Comparison of ENCODE assay signal across 8 cellular contexts in genomic region chr7:43764039-43764789, GRCh38. TPM values are rescaled to one million over a fixed set of nuclear protein-coding genes. Genes with fewer than 3 reads are reported as not detected.
A peak's percentile ranks its signal among the peaks of the same experiment; 100 is the strongest.
DNase-seq lines count a peak whose midpoint lies in the region; ATAC-seq and TF ChIP-seq lines count a peak whose summit lies in the region.

No MANE protein-coding gene starts in this region.

- no peaks in the 10 kb centered on the region for H3K9me3 Mint-ChIP-seq in activated T-cell treated with anti-CD3 and anti-CD28 coated beads, Interleukin-2, amount 50 U/mL, for 72 hours

- H3K4me1 ChIP-seq in right lobe of liver (peaks cover 0 to 14% (median 0%) of the 10 kb centered on the region in 4 donors), stomach (peaks cover 14 to 68% (median 39%) of the 10 kb centered on the region in 4 donors)

- H3K27me3 ChIP-seq in right lobe of liver = no peaks in the 10 kb centered on the region
- no peaks in the 10 kb centered on the region for H3K27me3 ChIP-seq in stomach

- H3K36me3 Mint-ChIP-seq in activated T-cell treated with anti-CD3 and anti-CD28 coated beads, Interleukin-2, amount 50 U/mL, for 72 hours (ENCODE audit: insufficient read depth in 2 of 2) = peaks cover 0 to 4% of the 10 kb centered on the region in 2 donors

- ATAC-seq in HG02852 (IDR thresholded peaks at IDR 0.05; ENCODE audit: unreplicated experiment) (peak; percentile 60), right lobe of liver (peak; percentile 44 to 68 (median 58))
- ATAC-seq in activated T-cell treated with anti-CD3 and anti-CD28 coated beads, Interleukin-2, amount 50 U/mL, for 72 hours (replicated peaks in 1 of 2) = peak in 1 of 2 donors; percentile 48

- peak; percentile 70 for DNase-seq in GM12865 (ENCODE audit: low read depth)
- DNase-seq in activated T-cell treated with anti-CD3 and anti-CD28 coated beads, Interleukin-2, amount 50 U/mL, for 72 hours = peak; percentile 19 to 31
- peak in 1 of 3 donors; percentile 51 for DNase-seq in right lobe of liver
- DNase-seq in stomach = peak; percentile 56
- DNase-seq in hypothalamus (lab: John Stamatoyannopoulos, UW) = no peak
- no peak for DNase-seq in HuH-7 (ENCODE audit: low spot score)
- DNase-seq in NCI-H1417 treated with DMSO at 0.1 percent for 48 hours (lab: John Stamatoyannopoulos, UW) = no peak

- intact Hi-C loops in right lobe of liver (cut with DNase I) (no loop called here), stomach (cut with DNase I; ENCODE audit: low total_unique reads) (no loop called here)

- H3K4me3 ChIP-seq in GM12865 (ENCODE audit: low read depth, low read length) (peak overlapping the region; percentile 30), right lobe of liver (no peak overlapping the region), stomach (peak overlapping the region in 1 of 4 donors; percentile 30)

- H3K36me3 ChIP-seq in right lobe of liver = no peaks in the 10 kb centered on the region
- H3K36me3 ChIP-seq in stomach = no peaks in the 10 kb centered on the region

- TF ChIP-seq CTCF in GM12865 (IDR thresholded peaks at IDR 0.05; ENCODE audit: insufficient read depth, low read depth, low read length, missing control alignments) (no peak), right lobe of liver (IDR thresholded peaks at IDR 0.05) (no peak), stomach (IDR thresholded peaks at IDR 0.05) (no peak)

- no peaks in the 10 kb centered on the region for H3K27me3 Mint-ChIP-seq in activated T-cell treated with anti-CD3 and anti-CD28 coated beads, Interleukin-2, amount 50 U/mL, for 72 hours (ENCODE audit: low read depth)

- no peak for TF ChIP-seq EP300 in stomach (IDR thresholded peaks at IDR 0.05)

- H3K27ac ChIP-seq in right lobe of liver = peak overlapping the region in 1 of 3 donors; percentile 34
- H3K27ac ChIP-seq in stomach = peak overlapping the region; percentile 14 to 68 (median 61)

- peak overlapping the region; percentile 48 for H3K27ac Mint-ChIP-seq in activated T-cell treated with anti-CD3 and anti-CD28 coated beads, Interleukin-2, amount 50 U/mL, for 72 hours

- no peaks in the 10 kb centered on the region for H3K9me3 ChIP-seq in right lobe of liver
- no peaks in the 10 kb centered on the region for H3K9me3 ChIP-seq in stomach

- 23% methylated on average over 9 of the region's 10 CpGs for WGBS in right lobe of liver (ENCODE audit: insufficient coverage, low coverage, low lambda C conversion rate, missing lambda C conversion rate)
- WGBS in stomach, 5 donors = 24 to 43% (median 33%) methylated on average over 10 of the region's 10 CpGs

- H3K4me1 Mint-ChIP-seq in activated T-cell treated with anti-CD3 and anti-CD28 coated beads, Interleukin-2, amount 50 U/mL, for 72 hours (ENCODE audit: low read depth) = peaks cover 60% of the 10 kb centered on the region

- H3K4me3 Mint-ChIP-seq in activated T-cell treated with anti-CD3 and anti-CD28 coated beads, Interleukin-2, amount 50 U/mL, for 72 hours = peak overlapping the region; percentile 68 to 70

- TF ChIP-seq POLR2A in right lobe of liver (IDR thresholded peaks at IDR 0.05) (no peak), stomach (IDR thresholded peaks at IDR 0.05) (no peak)

RNA-seq across cellular contexts. Expression of gene BLVRA, which starts 5.7 kb away (rescaled TPM):
- 10 to 100 TPM; 29.8 to 36.1 TPM for total RNA-seq in activated T-cell treated with anti-CD3 and anti-CD28 coated beads, Interleukin-2, amount 50 U/mL, for 72 hours
- total RNA-seq in right lobe of liver (10 to 100 TPM in 1 of 6 experiments, 1 to 10 TPM in 5; 3.1 to 14.7 (median 5.6) TPM), stomach (10 to 100 TPM; 15.2 to 52.7 (median 33.5) TPM)
- 10 to 100 TPM; 44.6 to 67.1 (median 48.3) TPM for polyA plus RNA-seq in stomach

RNA-seq across cellular contexts. Expression of gene COA1, which starts 34.9 kb away (rescaled TPM):
- 100 to 1,000 TPM in 1 of 2 donors, 10 to 100 TPM in 1; 85.4 to 106 TPM for total RNA-seq in activated T-cell treated with anti-CD3 and anti-CD28 coated beads, Interleukin-2, amount 50 U/mL, for 72 hours
- total RNA-seq in right lobe of liver (10 to 100 TPM; 15.8 to 35.6 (median 19.9) TPM), stomach (100 to 1,000 TPM in 1 of 5 donors, 10 to 100 TPM in 4; 13.9 to 184 (median 95.3) TPM)
- polyA plus RNA-seq in stomach = 10 to 100 TPM; 44.7 to 55.1 (median 46.6) TPM

Comparison
In these comparisons a context has a peak if more than half of its experiments do, and no peak if none do; other contexts are left out.
1. DNase-seq: peak in GM12865 (single experiment), activated T-cell treated with anti-CD3 and anti-CD28 coated beads, Interleukin-2, amount 50 U/mL, for 72 hours (2 of 2) and stomach (single experiment); none in hypothalamus (0 of 51), HuH-7 (single experiment) and NCI-H1417 treated with DMSO at 0.1 percent for 48 hours (single experiment).